Comparison of ENCODE assay signal across 22 cellular contexts in genomic region chr20:50758992-50759391, GRCh38.
"Had no signal": no experiment of that assay in that cellular context is flagged by ENCODE, and none has a peak within 500 bp of the region (broad histone marks: within the 10 kb centered on the region; RNA-seq: fewer than 3 reads in every experiment).

No MANE protein-coding gene starts in this region.

- H3K36me3 ChIP-seq: gastrocnemius medialis, left ventricle myocardium inferior, tibial nerve, vagina had no signal

- H3K4me1 ChIP-seq: tibial nerve had no signal

- H3K27ac Mint-ChIP-seq: activated CD4-positive, alpha-beta T cell treated with anti-CD3 and anti-CD28 coated beads for 36 hours; activated naive CD8-positive, alpha-beta T cell treated with anti-CD3 and anti-CD28 coated beads, Interleukin-2, amount 10 ng/mL, durations not matched to agents 7 days and 5 days; activated T-cell treated with anti-CD3 and anti-CD28 coated beads, Interleukin-2, amount 50 U/mL, for 24 hours; activated T-helper 2 cell treated with anti-CD3 and anti-CD28 coated beads, Interferon-gamma antibody, Interleukin-2, Interleukin-4, amounts not matched to agents 10 μg/mL and 5 μg/mL and 100 μg/mL, durations not matched to agents 14 hours and 24 hours and 36 hours; natural killer cell; stimulated activated naive CD8-positive, alpha-beta T cell treated with anti-CD3 and anti-CD28 coated beads, Interleukin-15, Interleukin-2, amounts not matched to agents 100 ng/mL and 50 ng/mL, for 24 hours; T-helper 2 cell treated with Interferon-gamma antibody and Interleukin-4, amounts not matched to agents 5 μg/mL and 100 μg/mL, for 36 hours; WTC11 had no signal

- H3K4me1 Mint-ChIP-seq: activated CD4-positive, alpha-beta T cell treated with anti-CD3 and anti-CD28 coated beads for 36 hours; activated naive CD8-positive, alpha-beta T cell treated with anti-CD3 and anti-CD28 coated beads, Interleukin-2, amount 10 ng/mL, durations not matched to agents 7 days and 5 days; natural killer cell had no signal

- H3K4me3 Mint-ChIP-seq: activated CD4-positive, alpha-beta T cell treated with anti-CD3 and anti-CD28 coated beads for 36 hours; activated naive CD8-positive, alpha-beta T cell treated with anti-CD3 and anti-CD28 coated beads, Interleukin-2, amount 10 ng/mL, durations not matched to agents 7 days and 5 days; activated T-cell treated with anti-CD3 and anti-CD28 coated beads, Interleukin-2, amount 50 U/mL, for 24 hours; natural killer cell; stimulated activated naive CD8-positive, alpha-beta T cell treated with anti-CD3 and anti-CD28 coated beads, Interleukin-15, Interleukin-2, amounts not matched to agents 100 ng/mL and 50 ng/mL, for 24 hours; T-helper 2 cell treated with Interferon-gamma antibody and Interleukin-4, amounts not matched to agents 5 μg/mL and 100 μg/mL, for 36 hours; WTC11 had no signal

- H3K4me3 ChIP-seq: body of pancreas, gastrocnemius medialis, left ventricle myocardium inferior, tibial nerve, vagina had no signal

- H3K27me3 ChIP-seq: body of pancreas, gastrocnemius medialis, tibial nerve, vagina had no signal

- H3K9me3 Mint-ChIP-seq: activated naive CD8-positive, alpha-beta T cell treated with anti-CD3 and anti-CD28 coated beads, Interleukin-2, amount 10 ng/mL, durations not matched to agents 7 days and 5 days; activated T-cell treated with anti-CD3 and anti-CD28 coated beads, Interleukin-2, amount 50 U/mL, for 24 hours; activated T-helper 2 cell treated with anti-CD3 and anti-CD28 coated beads, Interferon-gamma antibody, Interleukin-2, Interleukin-4, amounts not matched to agents 10 μg/mL and 5 μg/mL and 100 μg/mL, durations not matched to agents 14 hours and 24 hours and 36 hours; natural killer cell; stimulated activated naive CD8-positive, alpha-beta T cell treated with anti-CD3 and anti-CD28 coated beads, Interleukin-15, Interleukin-2, amounts not matched to agents 100 ng/mL and 50 ng/mL, for 24 hours; T-helper 2 cell treated with Interferon-gamma antibody and Interleukin-4, amounts not matched to agents 5 μg/mL and 100 μg/mL, for 36 hours; WTC11 had no signal

- H3K27ac ChIP-seq: gastrocnemius medialis, left ventricle myocardium inferior, tibial nerve, vagina had no signal

- H3K9me3 ChIP-seq: gastrocnemius medialis, left ventricle myocardium inferior, tibial nerve, vagina had no signal

- H3K27me3 Mint-ChIP-seq: activated CD4-positive, alpha-beta T cell treated with anti-CD3 and anti-CD28 coated beads for 36 hours; activated T-cell treated with anti-CD3 and anti-CD28 coated beads, Interleukin-2, amount 50 U/mL, for 24 hours; stimulated activated naive CD8-positive, alpha-beta T cell treated with anti-CD3 and anti-CD28 coated beads, Interleukin-15, Interleukin-2, amounts not matched to agents 100 ng/mL and 50 ng/mL, for 24 hours had no signal

- ATAC-seq: activated CD4-positive, alpha-beta T cell treated with anti-CD3 and anti-CD28 coated beads for 36 hours; body of pancreas; gastrocnemius medialis; natural killer cell; WTC11 had no signal

- DNase-seq: activated CD4-positive, alpha-beta T cell treated with anti-CD3 and anti-CD28 coated beads for 36 hours; activated CD4-positive, alpha-beta T cell treated with anti-CD3 and anti-CD28 coated beads, Interleukin-2, amount 50 U/mL, for 48 hours; activated naive CD4-positive, alpha-beta T cell treated with Interleukin-2 at 50 U/mL for 16 hours; activated naive CD8-positive, alpha-beta T cell treated with anti-CD3 and anti-CD28 coated beads, Interleukin-2, amount 10 ng/mL, durations not matched to agents 7 days and 5 days; activated T-cell treated with anti-CD3 and anti-CD28 coated beads, Interleukin-2, amount 50 U/mL, for 24 hours; amygdala; body of pancreas; caudate nucleus; gastrocnemius medialis; head of caudate nucleus; left ventricle myocardium inferior; mesendoderm; natural killer cell; nucleus accumbens; retina; stimulated activated CD4-positive, alpha-beta T cell treated with anti-CD3 and anti-CD28 coated beads, Interleukin-2, amount 100 ng/mL, for 24 hours had no signal

- H3K36me3 Mint-ChIP-seq: activated naive CD8-positive, alpha-beta T cell treated with anti-CD3 and anti-CD28 coated beads, Interleukin-2, amount 10 ng/mL, durations not matched to agents 7 days and 5 days; natural killer cell; WTC11 had no signal
